9 cellular contexts compared by ENCODE assay signal in the genomic region with DNA sequence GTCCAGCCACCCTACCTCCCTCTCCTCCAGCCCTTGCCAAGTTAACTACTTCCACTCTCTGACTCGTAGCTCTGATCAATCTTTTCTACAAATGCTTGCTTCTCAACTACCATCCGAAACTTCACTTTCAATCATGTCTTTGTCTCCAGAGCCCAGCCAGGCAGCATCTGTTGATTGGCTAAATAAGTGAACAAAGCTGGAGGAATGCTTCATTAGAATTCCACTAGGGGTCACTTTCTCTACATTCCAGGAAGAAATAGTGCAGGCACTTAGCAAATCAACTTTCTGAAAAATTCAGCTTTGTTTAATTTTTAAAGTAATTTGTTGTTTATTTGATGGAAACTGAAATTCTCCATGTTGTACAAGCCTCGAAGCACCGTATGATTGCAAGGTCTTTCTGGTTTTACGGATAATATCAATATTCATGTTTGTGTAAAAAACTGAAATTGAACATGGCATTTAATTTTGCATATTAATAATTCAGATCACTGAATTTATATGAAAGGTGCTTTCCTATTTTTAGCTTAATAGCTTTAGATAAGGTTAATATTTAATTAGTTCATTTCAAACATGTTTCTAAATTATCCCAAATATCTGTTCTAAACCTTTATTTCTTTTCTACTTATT. TPM values are rescaled to one million over a fixed set of nuclear protein-coding genes. Genes with fewer than 3 reads are reported as not detected.
DNase-seq lines count a peak whose midpoint lies in the region; ATAC-seq, FAIRE-seq and TF ChIP-seq lines count a peak whose summit lies in the region.
"Had no signal": no experiment of that assay in that cellular context is flagged by ENCODE, and none has a peak within 500 bp of the region (broad histone marks: within the 10 kb centered on the region; RNA-seq: fewer than 3 reads in every experiment).

No MANE protein-coding gene starts in this region.

- H3K27ac ChIP-seq in right atrium auricular region (no peak overlapping the region), small intestine (ENCODE audit: low read depth in 1 of 2, low read length in 1 of 2) (no peak overlapping the region)

- no peaks in the 10 kb centered on the region for H3K9me3 ChIP-seq in right atrium auricular region
- no peaks in the 10 kb centered on the region for H3K9me3 ChIP-seq in small intestine (ENCODE audit: control insufficient read depth, low read depth)

- H3K9me3 Mint-ChIP-seq in HFFc6 = no peaks in the 10 kb centered on the region

- H3K36me3 ChIP-seq in right atrium auricular region = no peaks in the 10 kb centered on the region
- H3K36me3 ChIP-seq in small intestine (ENCODE audit: control insufficient read depth in 2 of 2, insufficient read depth in 2 of 2, low read length in 2 of 2) = no peaks in the 10 kb centered on the region

- H3K27me3 ChIP-seq in right atrium auricular region (no peaks in the 10 kb centered on the region), small intestine (ENCODE audit: control insufficient read depth in 2 of 2, insufficient read depth in 2 of 2, low read length in 2 of 2) (no peaks in the 10 kb centered on the region)

- H3K27me3 Mint-ChIP-seq in HFFc6 (ENCODE audit: insufficient read depth) = peaks cover 6% of the 10 kb centered on the region; the same call in 1 of the 2 replicates
- H3K27me3 Mint-ChIP-seq: activated naive CD8-positive, alpha-beta T cell had no signal

- FAIRE-seq in small intestine (lab: Jason Lieb, UNC) = no peak

- TF ChIP-seq CTCF in HFFc6 (IDR thresholded peaks at IDR 0.05) = peak; percentile 87
- TF ChIP-seq CTCF in right atrium auricular region (IDR thresholded peaks at IDR 0.05) = peak; percentile 39 to 72

- 48 to 62% (median 52%) methylated on average over 5 of the region's 5 CpGs for WGBS in small intestine, 3 donors

- H3K4me3 ChIP-seq in right atrium auricular region (no peak overlapping the region), small intestine (ENCODE audit: low read depth in 1 of 2, low read length in 2 of 2) (no peak overlapping the region)

- no peaks in the 10 kb centered on the region for H3K36me3 Mint-ChIP-seq in HFFc6 (ENCODE audit: low read depth)
- H3K36me3 Mint-ChIP-seq: activated naive CD8-positive, alpha-beta T cell had no signal

- H3K4me1 Mint-ChIP-seq in HFFc6 (ENCODE audit: low read depth) = no peaks in the 10 kb centered on the region

- no peak overlapping the region for H3K4me3 Mint-ChIP-seq in HFFc6
- H3K4me3 Mint-ChIP-seq: activated naive CD8-positive, alpha-beta T cell had no signal

- H3K4me1 ChIP-seq in right atrium auricular region = no peaks in the 10 kb centered on the region
- no peaks in the 10 kb centered on the region for H3K4me1 ChIP-seq in small intestine (ENCODE audit: control insufficient read depth in 2 of 2, insufficient read depth in 1 of 2, low read depth in 1 of 2, low read length in 1 of 2)

- no peak overlapping the region for H3K27ac Mint-ChIP-seq in HFFc6
- H3K27ac Mint-ChIP-seq: activated naive CD8-positive, alpha-beta T cell had no signal

- no peak for ATAC-seq in HG03521 (IDR thresholded peaks at IDR 0.05; ENCODE audit: unreplicated experiment)

- DNase-seq in NCI-H2196 (lab: John Stamatoyannopoulos, UW; ENCODE audit: unreplicated experiment) (peak; percentile 15), NCI-H2196 treated with DMSO at 0.1 percent for 48 hours (lab: John Stamatoyannopoulos, UW; ENCODE audit: unreplicated experiment) (no peak), HFFc6 (peak; percentile 55), NCI-H345 treated with DMSO at 0.1 percent for 48 hours (lab: John Stamatoyannopoulos, UW; ENCODE audit: unreplicated experiment) (peak; percentile 6), amniotic epithelial cell (ENCODE audit: low read depth) (peak; percentile 61), right atrium auricular region (ENCODE audit: low spot score) (no peak), small intestine (peak; percentile 54)

RNA-seq across cellular contexts. Expression of gene HELB, which starts 32.4 kb away (rescaled TPM):
- 1 to 10 TPM; 1.4 to 2.1 (median 1.8) TPM for total RNA-seq in HFFc6 (2021; fragmentation: NEBNext Ultra II Directional; extraction: Animal tissue kit (Norgen Biotek cat#: 25700))
- total RNA-seq in right atrium auricular region = under 1 TPM; 0.86 to 0.93 TPM
- under 1 TPM; 0.27 to 0.79 (median 0.45) TPM for polyA plus RNA-seq in small intestine

Comparison
In these comparisons a context has a peak if more than half of its experiments do, and no peak if none do; other contexts are left out.
1. DNase-seq: peak in NCI-H2196 (single experiment), HFFc6 (single experiment), NCI-H345 treated with DMSO at 0.1 percent for 48 hours (single experiment), amniotic epithelial cell (single experiment) and small intestine (single experiment); none in NCI-H2196 treated with DMSO at 0.1 percent for 48 hours (single experiment) and right atrium auricular region (single experiment).